ENCODE assay signal across 8 cellular contexts in the genomic region with DNA sequence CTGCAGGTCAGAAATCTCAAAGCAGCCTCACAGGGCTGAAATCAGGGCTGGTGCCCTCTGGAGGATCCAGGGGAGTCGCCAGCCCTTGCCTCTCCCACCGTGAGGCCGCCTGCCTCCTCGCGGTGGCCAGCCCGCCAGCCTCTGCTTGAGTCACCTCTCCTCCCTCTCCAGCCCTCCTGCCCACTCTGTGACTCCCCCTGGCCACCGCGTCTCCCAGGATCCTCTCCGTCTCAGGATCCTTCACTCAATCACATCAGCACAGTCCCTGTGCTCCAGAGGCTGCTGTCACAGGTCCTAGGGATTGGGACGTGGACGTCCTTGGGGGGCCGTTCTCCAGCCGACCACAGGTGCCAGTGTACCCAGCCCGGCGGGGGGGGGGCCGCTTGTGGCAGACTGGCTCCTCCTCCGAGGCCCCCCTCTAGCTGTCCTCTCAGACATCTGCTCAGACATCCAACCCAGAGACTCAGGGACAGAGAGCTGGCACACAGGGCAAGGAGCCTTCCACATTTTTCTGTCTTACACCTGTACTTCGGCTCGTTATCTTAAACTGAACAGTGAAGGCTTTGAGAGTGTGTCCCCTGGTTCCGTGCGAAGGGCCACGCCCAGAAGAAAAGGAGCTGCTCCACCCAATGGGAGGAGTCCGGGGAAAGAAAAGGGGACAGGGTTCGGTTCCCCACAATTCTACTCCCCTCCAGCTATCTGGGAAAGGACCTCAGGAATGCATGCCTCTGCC. TPM values are rescaled to one million over a fixed set of nuclear protein-coding genes. Genes with fewer than 3 reads are reported as not detected.
A peak's percentile ranks its signal among the peaks of the same experiment; 100 is the strongest.
DNase-seq lines count a peak whose midpoint lies in the region; ATAC-seq and TF ChIP-seq lines count a peak whose summit lies in the region.
"Had no signal": no experiment of that assay in that cellular context is flagged by ENCODE, and none has a peak within 500 bp of the region (broad histone marks: within the 10 kb centered on the region; RNA-seq: fewer than 3 reads in every experiment).

No MANE protein-coding gene starts in this region.

- H3K4me2 ChIP-seq in PC-3 (ENCODE audit: low read length): no peak overlapping the region

- no peaks in the 10 kb centered on the region for H3K36me3 Mint-ChIP-seq in progenitor cell of endocrine pancreas (ENCODE audit: insufficient read depth)
- no peaks in the 10 kb centered on the region for H3K36me3 Mint-ChIP-seq in activated CD4-positive, alpha-beta memory T cell treated with anti-CD3 and anti-CD28 coated beads for 36 hours
- H3K36me3 Mint-ChIP-seq: activated naive CD4-positive, alpha-beta T cell treated with anti-CD3 and anti-CD28 coated beads, Interleukin-2, amount 50 U/mL, for 24 hours had no signal

- POLR2A ChIA-PET in PC-3 (lab: Charles Lee; ENCODE audit: unreplicated experiment): no interaction called here
- POLR2A ChIA-PET in activated CD4-positive, alpha-beta memory T cell treated with anti-CD3 and anti-CD28 coated beads for 36 hours (lab: Charles Lee): no interaction called here

- no peaks in the 10 kb centered on the region for H3K9me3 ChIP-seq in PC-3 (ENCODE audit: low read length)

- peak; percentile 91 for DNase-seq in H7
- DNase-seq in PC-3: no peak
- no peak for DNase-seq in epithelial cell of proximal tubule (ENCODE audit: low read depth)
- no peak for DNase-seq in progenitor cell of endocrine pancreas (ENCODE audit: low spot score, unreplicated experiment)
- DNase-seq in COR-L47 (lab: John Stamatoyannopoulos, UW): no peak
- no peak for DNase-seq in activated CD4-positive, alpha-beta memory T cell treated with anti-CD3 and anti-CD28 coated beads for 36 hours
- no peak for DNase-seq in HPDE6-E6E7 (ENCODE audit: extremely low spot score)

- no peak overlapping the region for H3K27ac ChIP-seq in PC-3 (ENCODE audit: low read length)

- no peak for TF ChIP-seq CTCF in PC-3 (conservative IDR thresholded peaks at IDR 0.05; ENCODE audit: low read depth, low read length)
- TF ChIP-seq CTCF in epithelial cell of proximal tubule (conservative IDR thresholded peaks at IDR 0.05; ENCODE audit: low read depth, low read length): peak; percentile 36
- peak; percentile 40 for TF ChIP-seq CTCF in progenitor cell of endocrine pancreas (IDR thresholded peaks at IDR 0.05; ENCODE audit: unreplicated experiment)

- H3K27me3 ChIP-seq in H7 (ENCODE audit: control insufficient read depth, insufficient read depth, low read length) (no peaks in the 10 kb centered on the region), PC-3 (ENCODE audit: low read length) (no peaks in the 10 kb centered on the region)

- CTCF ChIA-PET in PC-3 (lab: Charles Lee): no interaction called here
- CTCF ChIA-PET in activated CD4-positive, alpha-beta memory T cell treated with anti-CD3 and anti-CD28 coated beads for 36 hours (lab: Charles Lee): interaction anchor here (0.6 to 1.3 kb wide), 2 partner anchors 132 to 803 kb away, joined by 4 to 5 read pairs; no protein-coding TSS in a partner anchor

- H3K4me3 ChIP-seq in H7 (ENCODE audit: insufficient read depth, low read depth, low read length) (no peak overlapping the region), PC-3 (ENCODE audit: low read length) (no peak overlapping the region), epithelial cell of proximal tubule (ENCODE audit: low read depth, low read length) (no peak overlapping the region)

- H3F3A ChIP-seq in PC-3 (ENCODE audit: low read length, unreplicated experiment): no peaks in the 10 kb centered on the region

- no peaks in the 10 kb centered on the region for H3K9me3 Mint-ChIP-seq in progenitor cell of endocrine pancreas (ENCODE audit: low read depth)
- no peaks in the 10 kb centered on the region for H3K9me3 Mint-ChIP-seq in activated CD4-positive, alpha-beta memory T cell treated with anti-CD3 and anti-CD28 coated beads for 36 hours
- H3K9me3 Mint-ChIP-seq: activated naive CD4-positive, alpha-beta T cell treated with anti-CD3 and anti-CD28 coated beads, Interleukin-2, amount 50 U/mL, for 24 hours had no signal

- peaks cover 8% of the 10 kb centered on the region for H3K4me1 ChIP-seq in PC-3 (ENCODE audit: insufficient read depth, low read length)

- no peak overlapping the region for H3K27ac Mint-ChIP-seq in progenitor cell of endocrine pancreas
- no peak overlapping the region for H3K27ac Mint-ChIP-seq in activated CD4-positive, alpha-beta memory T cell treated with anti-CD3 and anti-CD28 coated beads for 36 hours

- H3K4me1 Mint-ChIP-seq in progenitor cell of endocrine pancreas (ENCODE audit: low read depth): no peaks in the 10 kb centered on the region
- peaks cover 5% of the 10 kb centered on the region for H3K4me1 Mint-ChIP-seq in activated CD4-positive, alpha-beta memory T cell treated with anti-CD3 and anti-CD28 coated beads for 36 hours (ENCODE audit: low read depth)

- no peak overlapping the region for H3K4me3 Mint-ChIP-seq in progenitor cell of endocrine pancreas (ENCODE audit: low read depth)
- no peak overlapping the region for H3K4me3 Mint-ChIP-seq in activated CD4-positive, alpha-beta memory T cell treated with anti-CD3 and anti-CD28 coated beads for 36 hours
- H3K4me3 Mint-ChIP-seq: activated naive CD4-positive, alpha-beta T cell treated with anti-CD3 and anti-CD28 coated beads, Interleukin-2, amount 50 U/mL, for 24 hours had no signal

- H2AFZ ChIP-seq in PC-3 (ENCODE audit: low read length): no peak overlapping the region

- intact Hi-C loops in PC-3 (cut with micrococcal nuclease): no loop called here
- intact Hi-C loops in activated CD4-positive, alpha-beta memory T cell treated with anti-CD3 and anti-CD28 coated beads for 36 hours (cut with micrococcal nuclease): no loop called here

- H3K36me3 ChIP-seq in H7 (replicated peaks; ENCODE audit: control insufficient read depth, insufficient read depth, low read length) (no peaks in the 10 kb centered on the region), PC-3 (ENCODE audit: low read depth, low read length) (no peaks in the 10 kb centered on the region)

- H4K20me1 ChIP-seq in PC-3 (ENCODE audit: low read length): no peaks in the 10 kb centered on the region

- no peak overlapping the region for H3K9ac ChIP-seq in PC-3 (ENCODE audit: low read length)

- peaks cover 28% of the 10 kb centered on the region for H3K27me3 Mint-ChIP-seq in progenitor cell of endocrine pancreas
- H3K27me3 Mint-ChIP-seq in activated CD4-positive, alpha-beta memory T cell treated with anti-CD3 and anti-CD28 coated beads for 36 hours: no peaks in the 10 kb centered on the region
- H3K27me3 Mint-ChIP-seq: activated naive CD4-positive, alpha-beta T cell treated with anti-CD3 and anti-CD28 coated beads, Interleukin-2, amount 50 U/mL, for 24 hours had no signal

- no peaks in the 10 kb centered on the region for H3K9me2 ChIP-seq in PC-3 (replicated peaks; ENCODE audit: low read length)

- peak; percentile 31; the same call in 1 of the 2 replicates for ATAC-seq in PC-3

- BruUV-seq in PC-3 (replicated peaks; lab: Mats Ljungman, UMichigan): no TSS peak

- no peaks in the 10 kb centered on the region for H3K79me2 ChIP-seq in PC-3 (ENCODE audit: low read length)

RNA-seq across cellular contexts. Expression of gene PPP2R2D, which starts 9.4 kb away (rescaled TPM):
- total RNA-seq in H7 (2014; rRNA removed; shearing (Covaris generic)): 44.8 and 47.4 TPM in 2 replicates
- total RNA-seq in PC-3 (2014; rRNA removed): 30.6 and 40.3 TPM in 2 replicates
- total RNA-seq in epithelial cell of proximal tubule: 28.6 and 33.2 TPM in 2 replicates
- 41.1 and 43.6 TPM in 2 replicates for total RNA-seq in progenitor cell of endocrine pancreas
- 10 to 100 TPM; 31.9 to 32.3 TPM for total RNA-seq in activated CD4-positive, alpha-beta memory T cell treated with anti-CD3 and anti-CD28 coated beads for 36 hours
